ENCODE assay signal across 8 cellular contexts in the genomic region with DNA sequence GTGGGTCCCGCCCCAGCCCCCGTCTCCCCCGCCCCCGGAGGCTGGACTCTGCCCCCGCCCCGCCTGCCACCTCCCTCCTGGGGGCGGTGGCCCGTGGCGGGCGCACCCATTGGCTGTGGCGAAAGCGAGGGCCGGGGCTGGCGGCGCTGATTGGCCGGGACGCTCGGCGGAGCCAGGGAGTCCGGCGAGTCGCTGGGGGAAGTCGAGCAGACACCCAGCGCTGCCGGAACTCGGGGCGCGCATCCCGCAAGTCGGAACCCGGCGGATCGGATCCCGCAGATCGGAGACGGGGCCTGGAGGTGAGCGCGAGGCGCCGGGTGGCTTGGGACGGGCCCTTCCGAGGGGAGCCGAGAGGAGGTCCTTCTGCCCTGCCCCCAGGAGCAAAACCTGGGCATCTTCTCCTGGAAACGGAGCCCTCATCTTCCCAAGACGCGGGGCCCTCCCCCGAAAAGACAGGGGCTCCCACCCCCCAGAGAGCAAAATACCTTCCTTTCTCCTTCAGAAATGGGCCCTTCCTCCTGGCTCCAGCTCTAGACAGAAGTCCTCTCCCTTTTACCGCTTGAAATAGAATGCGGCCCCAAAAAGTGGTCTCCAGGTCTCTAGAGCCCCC. TPM values are rescaled to one million over a fixed set of nuclear protein-coding genes. Genes with fewer than 3 reads are reported as not detected.
DNase-seq lines count a peak whose midpoint lies in the region; ATAC-seq lines count a peak whose summit lies in the region.

A gene (plus strand): TSS at position 205 of the 610 bp plus-strand sequence. CDS start 61,123 bp downstream, outside the sequence.

- H2BK120ac ChIP-seq in mesenchymal stem cell (ENCODE audit: low read depth, low read length), result no peak within 1 kb of the TSS

- peaks cover 13% of the 10 kb centered on the region for H3K4me1 ChIP-seq in mesenchymal stem cell (ENCODE audit: control insufficient read depth, insufficient read depth, low read depth, low read length)

- ATAC-seq in GM19351 (IDR thresholded peaks at IDR 0.05; ENCODE audit: unreplicated experiment) (peak; percentile 100), HG03460 (IDR thresholded peaks at IDR 0.05; ENCODE audit: unreplicated experiment) (peak; percentile 99)

- H3K36me3 ChIP-seq in mesenchymal stem cell (ENCODE audit: control insufficient read depth in 1 of 2, insufficient read depth in 2 of 2, low read depth in 1 of 2, low read length in 2 of 2), result no peaks in the 10 kb centered on the region

- H3K14ac ChIP-seq in mesenchymal stem cell (ENCODE audit: low read length in 2 of 2), result peak within 1 kb of the TSS in 1 of 2 experiments; percentile 22

- no peak within 1 kb of the TSS for H2BK5ac ChIP-seq in mesenchymal stem cell (ENCODE audit: low read depth, low read length, poor library complexity, severe bottlenecking)

- peak within 1 kb of the TSS; percentile 84 for H3K9ac ChIP-seq in mesenchymal stem cell (ENCODE audit: low read length)

- H3K4me3 ChIP-seq in mesenchymal stem cell (ENCODE audit: insufficient read depth in 1 of 2, low read depth in 1 of 2, low read length in 2 of 2), result peak within 1 kb of the TSS; percentile 80 to 89

- peak within 1 kb of the TSS; percentile 98 for H3K4me2 ChIP-seq in mesenchymal stem cell (ENCODE audit: low read length, poor library complexity, severe bottlenecking)

- no peak within 1 kb of the TSS for H3K4ac ChIP-seq in mesenchymal stem cell (ENCODE audit: low read depth in 1 of 2, low read length in 2 of 2)

- WGBS in mesenchymal stem cell, result 3% methylated on average over 49 of the region's 49 CpGs

- peak within 1 kb of the TSS; percentile 37 for H2BK15ac ChIP-seq in mesenchymal stem cell (ENCODE audit: low read depth, poor library complexity, severe bottlenecking)

- H3K79me1 ChIP-seq in mesenchymal stem cell (replicated peaks; ENCODE audit: low read length, poor library complexity, severe bottlenecking), result peaks cover 4% of the 10 kb centered on the region

- DNase-seq in CD1c-positive myeloid dendritic cell (ENCODE audit: extremely low spot score) (peak; percentile 94), NCI-H774 (lab: John Stamatoyannopoulos, UW) (peak; percentile 85), mesenchymal stem cell (peak; percentile 83)
- DNase-seq in activated CD8-positive, alpha-beta memory T cell treated with anti-CD3 and anti-CD28 coated beads for 24 hours, result peak; percentile 93
- DNase-seq in effector CD8-positive, alpha-beta T cell (lab: John Stamatoyannopoulos, UW), result peak; percentile 83
- DNase-seq in stimulated activated CD8-positive, alpha-beta memory T cell treated with anti-CD3 and anti-CD28 coated beads, Interleukin-12 subunit alpha, Interleukin-12 subunit beta, amount 100 ng/mL, for 24 hours (ENCODE audit: extremely low read depth), result peak; percentile 70

- peak within 1 kb of the TSS; percentile 12 for H4K8ac ChIP-seq in mesenchymal stem cell (ENCODE audit: low read length)

- H3K27me3 ChIP-seq in mesenchymal stem cell (ENCODE audit: control insufficient read depth in 1 of 2, insufficient read depth in 1 of 2, low read length in 2 of 2), result peaks cover 5 to 35% of the 10 kb centered on the region in 2 experiments

- no peak within 1 kb of the TSS for H2AK5ac ChIP-seq in mesenchymal stem cell (ENCODE audit: low read length, severe bottlenecking)

- H3K9me3 ChIP-seq in mesenchymal stem cell (ENCODE audit: control insufficient read depth, low read length), result no peaks in the 10 kb centered on the region

- H2BK12ac ChIP-seq in mesenchymal stem cell (ENCODE audit: low read length in 2 of 2), result no peak within 1 kb of the TSS

- H4K91ac ChIP-seq in mesenchymal stem cell (ENCODE audit: low read length), result no peak within 1 kb of the TSS

- H3K23ac ChIP-seq in mesenchymal stem cell (ENCODE audit: low read length in 2 of 2), result no peak within 1 kb of the TSS

- peak within 1 kb of the TSS in 1 of 2 experiments; percentile 56 for H3K18ac ChIP-seq in mesenchymal stem cell (ENCODE audit: low read depth in 1 of 2, low read length in 2 of 2)

- peak within 1 kb of the TSS; percentile 91 for H2AFZ ChIP-seq in mesenchymal stem cell (ENCODE audit: low read depth, low read length)

- H3K27ac ChIP-seq in mesenchymal stem cell (ENCODE audit: low read length, poor library complexity, severe bottlenecking), result no peak within 1 kb of the TSS

RNA-seq across cellular contexts. Expression of the gene that starts here (rescaled TPM):
- 2.0 TPM for polyA plus RNA-seq in mesenchymal stem cell (2013, experiment 1 of 2)
- 2.1 TPM for polyA plus RNA-seq in mesenchymal stem cell (2013, experiment 2 of 2)
